ENCODE assay signal across 20 cellular contexts in the genomic region with DNA sequence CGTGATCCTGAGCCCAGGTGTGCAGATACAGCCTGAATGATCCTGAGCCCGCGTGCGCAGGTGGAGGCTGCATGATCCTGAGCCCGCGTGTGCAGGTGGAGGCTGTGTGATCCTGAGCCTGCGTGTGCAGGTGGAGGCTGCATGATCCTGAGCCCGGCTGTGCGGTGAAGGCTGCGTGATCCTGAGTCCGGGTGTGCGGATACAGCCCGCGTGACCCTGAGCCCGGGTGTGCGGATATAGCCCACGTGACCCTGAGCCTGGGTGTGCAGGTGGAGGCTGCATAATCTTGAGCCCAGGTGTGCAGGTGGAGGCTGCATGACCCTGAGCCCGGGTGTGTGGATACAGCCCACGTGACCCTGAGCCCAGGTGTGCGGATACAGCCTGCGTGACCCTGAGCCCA. TPM values are rescaled to one million over a fixed set of nuclear protein-coding genes. Genes with fewer than 3 reads are reported as not detected.
"Had no signal": no experiment of that assay in that cellular context is flagged by ENCODE, and none has a peak within 500 bp of the region (broad histone marks: within the 10 kb centered on the region; RNA-seq: fewer than 3 reads in every experiment).

No MANE protein-coding gene starts in this region.

- H3K9me3 ChIP-seq: SJCRH30 had no signal

- H3K4me3 ChIP-seq: K562, SJCRH30 had no signal

- H3K4me2 ChIP-seq: KMS-11 had no signal

- H3K27me3 ChIP-seq: SJCRH30 had no signal

- H3K27ac ChIP-seq: KMS-11, RWPE1, SJCRH30 had no signal

- ATAC-seq: K562, SK-N-SH treated with all-trans-retinoic acid at 6 μM for 48 hours had no signal

- DNase-seq: Kasumi-1, MM.1S, NCI-H1092 treated with DMSO at 0.1 percent for 48 hours, NCI-H1436, NCI-H187, NCI-H2029, NCI-H2081 treated with DMSO at 0.1 percent for 48 hours, NCI-H2171, NCI-H226, NCI-H446, NCI-H510A, NCI-H524 treated with DMSO at 0.1 percent for 48 hours, NCI-H69, NCI-H774, SHP77, SJCRH30 had no signal

- H3K9ac ChIP-seq: KMS-11 had no signal

RNA-seq across cellular contexts. Expression of gene BTBD6, which starts 32.2 kb away (rescaled TPM):
- total RNA-seq: K562, SJCRH30 had no signal
- polyA plus RNA-seq: K562 had no signal
